Comparison of ENCODE assay signal across 16 cellular contexts in the genomic region with DNA sequence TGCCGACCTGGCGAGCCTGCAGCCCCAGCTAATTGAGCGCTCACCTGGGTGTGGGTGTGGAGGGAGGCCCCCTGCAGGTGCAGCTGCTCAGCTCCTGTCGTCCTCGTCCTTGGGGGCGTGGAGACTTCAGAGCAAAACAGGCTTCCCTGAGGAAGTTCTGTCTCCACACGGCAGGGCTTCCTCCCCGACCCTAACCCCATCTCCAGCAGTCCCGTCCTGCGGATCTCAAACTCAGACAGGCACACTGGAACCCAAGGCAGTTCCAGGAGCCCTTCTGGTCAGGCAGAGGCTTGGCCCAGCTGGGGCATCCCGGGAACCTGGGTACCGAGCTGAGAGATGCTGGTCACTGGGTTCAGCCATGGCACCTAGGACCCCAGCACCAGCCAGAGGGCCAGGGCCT.
"Had no signal": no experiment of that assay in that cellular context is flagged by ENCODE, and none has a peak within 500 bp of the region (broad histone marks: within the 10 kb centered on the region; RNA-seq: fewer than 3 reads in every experiment).

No MANE protein-coding gene starts in this region.

- H3K4me1 ChIP-seq: breast epithelium, foreskin keratinocyte had no signal

- H3K27me3 Mint-ChIP-seq: activated CD4-positive, alpha-beta memory T cell treated with anti-CD3 and anti-CD28 coated beads, Interleukin-2, amount 10 ng/mL, durations not matched to agents 7 days and 5 days; activated CD4-positive, alpha-beta T cell treated with anti-CD3 and anti-CD28 coated beads, Interleukin-2, amount 10 ng/mL, durations not matched to agents 24 days and 14 days; activated naive CD8-positive, alpha-beta T cell treated with anti-CD3 and anti-CD28 coated beads, Interleukin-2, amount 10 ng/mL, durations not matched to agents 7 days and 5 days; central memory CD8-positive, alpha-beta T cell had no signal

- H3K4me3 ChIP-seq: breast epithelium, lower lobe of right lung, stomach, suprapubic skin, tibial nerve had no signal

- H3K4me3 Mint-ChIP-seq: activated CD4-positive, alpha-beta memory T cell treated with anti-CD3 and anti-CD28 coated beads, Interleukin-2, amount 10 ng/mL, durations not matched to agents 7 days and 5 days; activated CD4-positive, alpha-beta T cell treated with anti-CD3 and anti-CD28 coated beads, Interleukin-2, amount 10 ng/mL, durations not matched to agents 24 days and 14 days; activated naive CD4-positive, alpha-beta T cell treated with anti-CD3 and anti-CD28 coated beads for 36 hours; activated naive CD8-positive, alpha-beta T cell treated with anti-CD3 and anti-CD28 coated beads, Interleukin-2, amount 10 ng/mL, durations not matched to agents 7 days and 5 days; activated T-cell treated with anti-CD3 and anti-CD28 coated beads, Interleukin-2, amount 50 U/mL, for 72 hours; central memory CD8-positive, alpha-beta T cell; naive B cell; stimulated activated effector memory CD8-positive, alpha-beta T cell treated with anti-CD3 and anti-CD28 coated beads, Interleukin-12 subunit alpha, Interleukin-12 subunit beta, amount 100 ng/mL, for 72 hours had no signal

- H3K27ac ChIP-seq: breast epithelium, foreskin keratinocyte, lower lobe of right lung, stomach, suprapubic skin, tibial nerve had no signal

- H3K4me1 Mint-ChIP-seq: activated CD4-positive, alpha-beta memory T cell treated with anti-CD3 and anti-CD28 coated beads, Interleukin-2, amount 10 ng/mL, durations not matched to agents 7 days and 5 days; activated CD4-positive, alpha-beta T cell treated with anti-CD3 and anti-CD28 coated beads, Interleukin-2, amount 10 ng/mL, durations not matched to agents 24 days and 14 days; activated naive CD8-positive, alpha-beta T cell treated with anti-CD3 and anti-CD28 coated beads, Interleukin-2, amount 10 ng/mL, durations not matched to agents 7 days and 5 days; central memory CD8-positive, alpha-beta T cell; stimulated activated effector memory CD8-positive, alpha-beta T cell treated with anti-CD3 and anti-CD28 coated beads, Interleukin-12 subunit alpha, Interleukin-12 subunit beta, amount 100 ng/mL, for 72 hours had no signal

- H3K9me3 Mint-ChIP-seq: activated CD4-positive, alpha-beta memory T cell treated with anti-CD3 and anti-CD28 coated beads, Interleukin-2, amount 10 ng/mL, durations not matched to agents 7 days and 5 days; activated CD4-positive, alpha-beta T cell treated with anti-CD3 and anti-CD28 coated beads, Interleukin-2, amount 10 ng/mL, durations not matched to agents 24 days and 14 days; activated naive CD4-positive, alpha-beta T cell treated with anti-CD3 and anti-CD28 coated beads for 36 hours; activated naive CD8-positive, alpha-beta T cell treated with anti-CD3 and anti-CD28 coated beads, Interleukin-2, amount 10 ng/mL, durations not matched to agents 7 days and 5 days; activated T-cell treated with anti-CD3 and anti-CD28 coated beads, Interleukin-2, amount 50 U/mL, for 72 hours; central memory CD8-positive, alpha-beta T cell; naive B cell; stimulated activated effector memory CD8-positive, alpha-beta T cell treated with anti-CD3 and anti-CD28 coated beads, Interleukin-12 subunit alpha, Interleukin-12 subunit beta, amount 100 ng/mL, for 72 hours had no signal

- H3K27me3 ChIP-seq: breast epithelium, foreskin keratinocyte had no signal

- H3K36me3 ChIP-seq: breast epithelium had no signal

- H3K27ac Mint-ChIP-seq: activated CD4-positive, alpha-beta memory T cell treated with anti-CD3 and anti-CD28 coated beads, Interleukin-2, amount 10 ng/mL, durations not matched to agents 7 days and 5 days; activated CD4-positive, alpha-beta T cell treated with anti-CD3 and anti-CD28 coated beads, Interleukin-2, amount 10 ng/mL, durations not matched to agents 24 days and 14 days; activated naive CD4-positive, alpha-beta T cell treated with anti-CD3 and anti-CD28 coated beads for 36 hours; activated naive CD8-positive, alpha-beta T cell treated with anti-CD3 and anti-CD28 coated beads, Interleukin-2, amount 10 ng/mL, durations not matched to agents 7 days and 5 days; activated T-cell treated with anti-CD3 and anti-CD28 coated beads, Interleukin-2, amount 50 U/mL, for 72 hours; naive B cell; stimulated activated effector memory CD8-positive, alpha-beta T cell treated with anti-CD3 and anti-CD28 coated beads, Interleukin-12 subunit alpha, Interleukin-12 subunit beta, amount 100 ng/mL, for 72 hours had no signal

- DNase-seq: amniotic stem cell, foreskin keratinocyte, kidney had no signal

- H3K9me3 ChIP-seq: breast epithelium, lower lobe of right lung, stomach, suprapubic skin, tibial nerve had no signal
